In the genomic region with DNA sequence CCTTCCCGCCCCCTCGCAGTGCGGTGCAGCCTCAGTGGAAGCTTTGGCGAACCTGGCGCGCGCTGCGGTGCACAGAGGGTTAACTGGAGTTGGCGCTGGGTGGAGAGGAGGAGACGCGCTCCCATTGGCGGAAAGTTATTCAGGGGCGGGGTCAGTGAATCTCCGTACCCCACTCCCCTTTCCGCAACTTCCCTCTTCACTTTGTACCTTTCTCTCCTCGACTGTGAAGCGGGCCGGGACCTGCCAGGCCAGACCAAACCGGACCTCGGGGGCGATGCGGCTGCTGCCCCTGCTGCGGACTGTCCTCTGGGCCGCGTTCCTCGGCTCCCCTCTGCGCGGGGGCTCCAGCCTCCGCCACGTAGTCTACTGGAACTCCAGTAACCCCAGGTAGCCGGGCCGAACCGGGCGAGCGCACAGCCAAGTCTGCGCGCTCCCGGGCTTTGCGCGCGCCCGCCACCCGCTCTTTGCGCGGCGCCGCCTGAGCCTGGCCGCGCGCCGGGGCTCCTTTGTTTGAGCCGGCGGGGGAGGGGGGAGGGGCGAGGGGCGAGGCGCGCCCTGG, we compare ENCODE assay signal across 8 cellular contexts. TPM values are rescaled to one million over a fixed set of nuclear protein-coding genes. Genes with fewer than 3 reads are reported as not detected.
DNase-seq lines count a peak whose midpoint lies in the region; ATAC-seq lines count a peak whose summit lies in the region.

A gene with protein sequence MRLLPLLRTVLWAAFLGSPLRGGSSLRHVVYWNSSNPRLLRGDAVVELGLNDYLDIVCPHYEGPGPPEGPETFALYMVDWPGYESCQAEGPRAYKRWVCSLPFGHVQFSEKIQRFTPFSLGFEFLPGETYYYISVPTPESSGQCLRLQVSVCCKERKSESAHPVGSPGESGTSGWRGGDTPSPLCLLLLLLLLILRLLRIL (plus strand): TSS at position 191 of the 559 bp plus-strand sequence. CDS start 84 bp downstream, at position 275.

- peak within 1 kb of the TSS; percentile 15 for H3K27ac ChIP-seq in effector memory CD4-positive, alpha-beta T cell (ENCODE audit: insufficient read depth, low read length, poor library complexity, severe bottlenecking)

- no peaks in the 10 kb centered on the region for H3K9me3 ChIP-seq in effector memory CD4-positive, alpha-beta T cell (ENCODE audit: control insufficient read depth, low read length)

- no peaks in the 10 kb centered on the region for H3K9me3 Mint-ChIP-seq in activated CD8-positive, alpha-beta T cell treated with anti-CD3 and anti-CD28 coated beads, Interleukin-2, amount 10 ng/mL, durations not matched to agents 7 days and 5 days (ENCODE audit: insufficient read depth)

- no peaks in the 10 kb centered on the region for H3K27me3 Mint-ChIP-seq in activated CD8-positive, alpha-beta T cell treated with anti-CD3 and anti-CD28 coated beads, Interleukin-2, amount 10 ng/mL, durations not matched to agents 7 days and 5 days (ENCODE audit: low read depth)

- ATAC-seq in GM18907 (IDR thresholded peaks at IDR 0.05; ENCODE audit: unreplicated experiment) = peak; percentile 67
- ATAC-seq in HG03175 (IDR thresholded peaks at IDR 0.05; ENCODE audit: unreplicated experiment) = peak; percentile 76
- ATAC-seq in activated CD8-positive, alpha-beta T cell treated with anti-CD3 and anti-CD28 coated beads, Interleukin-2, amount 10 ng/mL, durations not matched to agents 7 days and 5 days = peak; percentile 85

- POLR2A ChIA-PET in activated CD8-positive, alpha-beta T cell treated with anti-CD3 and anti-CD28 coated beads, Interleukin-2, amount 10 ng/mL, durations not matched to agents 7 days and 5 days (lab: Charles Lee) = interaction anchor here (0.6 kb wide), 1 partner anchor 28 kb away, joined by 3 read pairs; no protein-coding TSS in a partner anchor

- H3K4me1 Mint-ChIP-seq in activated CD8-positive, alpha-beta T cell treated with anti-CD3 and anti-CD28 coated beads, Interleukin-2, amount 10 ng/mL, durations not matched to agents 7 days and 5 days (ENCODE audit: low read depth) = peaks cover 41% of the 10 kb centered on the region

- H3K4me3 ChIP-seq in effector memory CD4-positive, alpha-beta T cell (ENCODE audit: insufficient read depth, low read depth, low read length, poor library complexity, severe bottlenecking) = peak within 1 kb of the TSS; percentile 92

- H3K4me1 ChIP-seq in effector memory CD4-positive, alpha-beta T cell (ENCODE audit: control insufficient read depth, insufficient read depth, low read length, poor library complexity, severe bottlenecking) = peaks cover 28% of the 10 kb centered on the region

- DNase-seq in AG20443 (ENCODE audit: low spot score) (peak; percentile 92), NCI-H82 treated with DMSO at 0.1 percent for 48 hours (lab: John Stamatoyannopoulos, UW; ENCODE audit: unreplicated experiment) (peak; percentile 54), medulla oblongata (ENCODE audit: extremely low spot score) (peak; percentile 79)
- DNase-seq in activated CD8-positive, alpha-beta T cell treated with anti-CD3 and anti-CD28 coated beads, Interleukin-2, amount 10 ng/mL, durations not matched to agents 7 days and 5 days = peak; percentile 90
- peak; percentile 63 to 75 (median 73) for DNase-seq in effector memory CD4-positive, alpha-beta T cell
- DNase-seq in stimulated activated CD8-positive, alpha-beta memory T cell treated with anti-CD3 and anti-CD28 coated beads, Interleukin-12 subunit alpha, Interleukin-12 subunit beta, amount 100 ng/mL, for 1 hour (ENCODE audit: low read depth) = peak; percentile 73

- peaks cover 6% of the 10 kb centered on the region for H3K36me3 ChIP-seq in effector memory CD4-positive, alpha-beta T cell (ENCODE audit: control insufficient read depth, insufficient read depth, low read length)

- H3K27ac Mint-ChIP-seq in activated CD8-positive, alpha-beta T cell treated with anti-CD3 and anti-CD28 coated beads, Interleukin-2, amount 10 ng/mL, durations not matched to agents 7 days and 5 days = peak within 1 kb of the TSS; percentile 51

- H3K4me3 Mint-ChIP-seq in activated CD8-positive, alpha-beta T cell treated with anti-CD3 and anti-CD28 coated beads, Interleukin-2, amount 10 ng/mL, durations not matched to agents 7 days and 5 days = peak within 1 kb of the TSS; percentile 89

- CTCF ChIA-PET in activated CD8-positive, alpha-beta T cell treated with anti-CD3 and anti-CD28 coated beads, Interleukin-2, amount 10 ng/mL, durations not matched to agents 7 days and 5 days (lab: Charles Lee) = interaction anchor here (0.8 to 13.8 kb wide), 9 partner anchors 12 to 503 kb away, joined by 3 to 205 read pairs (median 14); partner anchors contain the start of genes ADAM15, EFNA3, FLAD1 and KRTCAP2

- peaks cover 15% of the 10 kb centered on the region for H3K36me3 Mint-ChIP-seq in activated CD8-positive, alpha-beta T cell treated with anti-CD3 and anti-CD28 coated beads, Interleukin-2, amount 10 ng/mL, durations not matched to agents 7 days and 5 days (ENCODE audit: low read depth)

- no peaks in the 10 kb centered on the region for H3K27me3 ChIP-seq in effector memory CD4-positive, alpha-beta T cell (replicated peaks; ENCODE audit: control insufficient read depth, insufficient read depth, low read length, poor library complexity, severe bottlenecking)

RNA-seq across cellular contexts. Expression of the gene that starts here (rescaled TPM):
- total RNA-seq in activated CD8-positive, alpha-beta T cell treated with anti-CD3 and anti-CD28 coated beads, Interleukin-2, amount 10 ng/mL, durations not matched to agents 7 days and 5 days = 1 to 10 TPM; 7.8 to 9.7 TPM

Comparison
In these comparisons a context has a peak if more than half of its experiments do, and no peak if none do; other contexts are left out.
1. Peak in every context shown above with its lines: DNase-seq, ATAC-seq, H3K4me3 ChIP-seq and H3K27ac ChIP-seq.